In genomic region chr12:104342635-104343249, GRCh38 we compare ENCODE assay signal across 1 cellular context.
TF ChIP-seq lines count a peak whose summit lies in the region.

No MANE protein-coding gene starts in this region.

TF ChIP-seq in GM23338, 12 proteins besides CTCF, POLR2A, EP300 and RAD21 (continued from another document):
- TF ChIP-seq ZNF462 (CRISPR knock-in tag; IDR thresholded peaks at IDR 0.05) = no peak
- TF ChIP-seq ZNF331 (CRISPR knock-in tag; IDR thresholded peaks at IDR 0.05; ENCODE audit: low read depth) = no peak
- no peak for TF ChIP-seq EZH2 (IDR thresholded peaks at IDR 0.05; ENCODE audit: low read depth, unreplicated experiment)
- TF ChIP-seq EZH2phosphoT487 (IDR thresholded peaks at IDR 0.05; ENCODE audit: unreplicated experiment) = no peak
- TF ChIP-seq, protein P1, sequence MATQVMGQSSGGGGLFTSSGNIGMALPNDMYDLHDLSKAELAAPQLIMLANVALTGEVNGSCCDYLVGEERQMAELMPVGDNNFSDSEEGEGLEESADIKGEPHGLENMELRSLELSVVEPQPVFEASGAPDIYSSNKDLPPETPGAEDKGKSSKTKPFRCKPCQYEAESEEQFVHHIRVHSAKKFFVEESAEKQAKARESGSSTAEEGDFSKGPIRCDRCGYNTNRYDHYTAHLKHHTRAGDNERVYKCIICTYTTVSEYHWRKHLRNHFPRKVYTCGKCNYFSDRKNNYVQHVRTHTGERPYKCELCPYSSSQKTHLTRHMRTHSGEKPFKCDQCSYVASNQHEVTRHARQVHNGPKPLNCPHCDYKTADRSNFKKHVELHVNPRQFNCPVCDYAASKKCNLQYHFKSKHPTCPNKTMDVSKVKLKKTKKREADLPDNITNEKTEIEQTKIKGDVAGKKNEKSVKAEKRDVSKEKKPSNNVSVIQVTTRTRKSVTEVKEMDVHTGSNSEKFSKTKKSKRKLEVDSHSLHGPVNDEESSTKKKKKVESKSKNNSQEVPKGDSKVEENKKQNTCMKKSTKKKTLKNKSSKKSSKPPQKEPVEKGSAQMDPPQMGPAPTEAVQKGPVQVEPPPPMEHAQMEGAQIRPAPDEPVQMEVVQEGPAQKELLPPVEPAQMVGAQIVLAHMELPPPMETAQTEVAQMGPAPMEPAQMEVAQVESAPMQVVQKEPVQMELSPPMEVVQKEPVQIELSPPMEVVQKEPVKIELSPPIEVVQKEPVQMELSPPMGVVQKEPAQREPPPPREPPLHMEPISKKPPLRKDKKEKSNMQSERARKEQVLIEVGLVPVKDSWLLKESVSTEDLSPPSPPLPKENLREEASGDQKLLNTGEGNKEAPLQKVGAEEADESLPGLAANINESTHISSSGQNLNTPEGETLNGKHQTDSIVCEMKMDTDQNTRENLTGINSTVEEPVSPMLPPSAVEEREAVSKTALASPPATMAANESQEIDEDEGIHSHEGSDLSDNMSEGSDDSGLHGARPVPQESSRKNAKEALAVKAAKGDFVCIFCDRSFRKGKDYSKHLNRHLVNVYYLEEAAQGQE (IDR thresholded peaks at IDR 0.05; ENCODE audit: unreplicated experiment) = no peak
- TF ChIP-seq POLR2AphosphoS5 (IDR thresholded peaks at IDR 0.05; ENCODE audit: low read depth) = no peak
- TF ChIP-seq ZNF114 (CRISPR knock-in tag; IDR thresholded peaks at IDR 0.05) = no peak
- no peak for TF ChIP-seq STAT1 (IDR thresholded peaks at IDR 0.05; ENCODE audit: unreplicated experiment)
